1 cellular context compared by ENCODE assay signal in the genomic region with DNA sequence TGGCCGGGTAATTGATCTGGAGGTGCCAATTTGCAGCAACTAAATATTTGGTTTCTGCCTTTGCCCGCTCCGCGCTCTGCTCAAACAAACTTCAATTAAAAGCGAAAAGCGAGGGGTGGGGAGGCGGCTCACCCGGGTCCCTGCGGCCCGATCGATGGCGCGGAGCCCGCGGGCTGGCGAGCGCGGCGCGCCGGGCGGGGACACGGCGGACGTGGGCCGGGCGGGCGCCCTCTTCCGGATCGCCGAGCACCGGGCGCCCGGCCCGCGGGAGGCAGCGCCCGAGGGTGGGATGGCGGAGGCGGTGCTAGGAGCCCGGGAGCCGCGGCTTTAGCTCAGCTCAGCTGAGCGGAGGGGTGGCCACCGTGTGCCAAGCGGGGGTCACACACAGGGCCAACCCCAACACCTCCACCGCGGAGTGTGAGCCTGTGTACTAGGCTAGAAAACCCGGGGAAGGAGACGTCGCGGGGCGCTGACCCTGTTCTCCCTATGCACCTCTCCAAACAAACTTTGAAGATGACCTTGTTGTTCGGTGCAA.
TF ChIP-seq lines count a peak whose summit lies in the region.

No MANE protein-coding gene starts in this region.

TF ChIP-seq in HepG2, 621 proteins besides CTCF, POLR2A, EP300 and RAD21 (continued from another document):
- no peak for TF ChIP-seq ELF4 (CRISPR knock-in tag; IDR thresholded peaks at IDR 0.05; ENCODE audit: borderline replicate concordance)
- 0 out of 2 replicates have a peak, but pooled peaks have one; percentile 17 for TF ChIP-seq MTA1 (CRISPR knock-in tag; IDR thresholded peaks at IDR 0.05; ENCODE audit: borderline replicate concordance)
- TF ChIP-seq, protein P1, sequence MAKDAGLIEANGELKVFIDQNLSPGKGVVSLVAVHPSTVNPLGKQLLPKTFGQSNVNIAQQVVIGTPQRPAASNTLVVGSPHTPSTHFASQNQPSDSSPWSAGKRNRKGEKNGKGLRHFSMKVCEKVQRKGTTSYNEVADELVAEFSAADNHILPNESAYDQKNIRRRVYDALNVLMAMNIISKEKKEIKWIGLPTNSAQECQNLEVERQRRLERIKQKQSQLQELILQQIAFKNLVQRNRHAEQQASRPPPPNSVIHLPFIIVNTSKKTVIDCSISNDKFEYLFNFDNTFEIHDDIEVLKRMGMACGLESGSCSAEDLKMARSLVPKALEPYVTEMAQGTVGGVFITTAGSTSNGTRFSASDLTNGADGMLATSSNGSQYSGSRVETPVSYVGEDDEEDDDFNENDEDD (CRISPR knock-in tag; IDR thresholded peaks at IDR 0.05; ENCODE audit: borderline replicate concordance): 0 out of 2 replicates have a peak, but pooled peaks have one; percentile 6
- peak; percentile 51 for TF ChIP-seq YY1 (IDR thresholded peaks at IDR 0.05; ENCODE audit: insufficient read depth, insufficient replicate concordance, low read depth, low read length)
- TF ChIP-seq NCOA1 (CRISPR knock-in tag; IDR thresholded peaks at IDR 0.05): peak; percentile 81; the same call in 1 of the 2 replicates
- TF ChIP-seq, protein P2, sequence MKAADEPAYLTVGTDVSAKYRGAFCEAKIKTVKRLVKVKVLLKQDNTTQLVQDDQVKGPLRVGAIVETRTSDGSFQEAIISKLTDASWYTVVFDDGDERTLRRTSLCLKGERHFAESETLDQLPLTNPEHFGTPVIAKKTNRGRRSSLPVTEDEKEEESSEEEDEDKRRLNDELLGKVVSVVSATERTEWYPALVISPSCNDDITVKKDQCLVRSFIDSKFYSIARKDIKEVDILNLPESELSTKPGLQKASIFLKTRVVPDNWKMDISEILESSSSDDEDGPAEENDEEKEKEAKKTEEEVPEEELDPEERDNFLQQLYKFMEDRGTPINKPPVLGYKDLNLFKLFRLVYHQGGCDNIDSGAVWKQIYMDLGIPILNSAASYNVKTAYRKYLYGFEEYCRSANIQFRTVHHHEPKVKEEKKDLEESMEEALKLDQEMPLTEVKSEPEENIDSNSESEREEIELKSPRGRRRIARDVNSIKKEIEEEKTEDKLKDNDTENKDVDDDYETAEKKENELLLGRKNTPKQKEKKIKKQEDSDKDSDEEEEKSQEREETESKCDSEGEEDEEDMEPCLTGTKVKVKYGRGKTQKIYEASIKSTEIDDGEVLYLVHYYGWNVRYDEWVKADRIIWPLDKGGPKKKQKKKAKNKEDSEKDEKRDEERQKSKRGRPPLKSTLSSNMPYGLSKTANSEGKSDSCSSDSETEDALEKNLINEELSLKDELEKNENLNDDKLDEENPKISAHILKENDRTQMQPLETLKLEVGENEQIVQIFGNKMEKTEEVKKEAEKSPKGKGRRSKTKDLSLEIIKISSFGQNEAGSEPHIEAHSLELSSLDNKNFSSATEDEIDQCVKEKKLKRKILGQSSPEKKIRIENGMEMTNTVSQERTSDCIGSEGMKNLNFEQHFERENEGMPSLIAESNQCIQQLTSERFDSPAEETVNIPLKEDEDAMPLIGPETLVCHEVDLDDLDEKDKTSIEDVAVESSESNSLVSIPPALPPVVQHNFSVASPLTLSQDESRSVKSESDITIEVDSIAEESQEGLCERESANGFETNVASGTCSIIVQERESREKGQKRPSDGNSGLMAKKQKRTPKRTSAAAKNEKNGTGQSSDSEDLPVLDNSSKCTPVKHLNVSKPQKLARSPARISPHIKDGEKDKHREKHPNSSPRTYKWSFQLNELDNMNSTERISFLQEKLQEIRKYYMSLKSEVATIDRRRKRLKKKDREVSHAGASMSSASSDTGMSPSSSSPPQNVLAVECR (CRISPR knock-in tag; IDR thresholded peaks at IDR 0.05; ENCODE audit: borderline replicate concordance): peak; percentile 66; the same call in 1 of the 2 replicates
- TF ChIP-seq, protein P3, sequence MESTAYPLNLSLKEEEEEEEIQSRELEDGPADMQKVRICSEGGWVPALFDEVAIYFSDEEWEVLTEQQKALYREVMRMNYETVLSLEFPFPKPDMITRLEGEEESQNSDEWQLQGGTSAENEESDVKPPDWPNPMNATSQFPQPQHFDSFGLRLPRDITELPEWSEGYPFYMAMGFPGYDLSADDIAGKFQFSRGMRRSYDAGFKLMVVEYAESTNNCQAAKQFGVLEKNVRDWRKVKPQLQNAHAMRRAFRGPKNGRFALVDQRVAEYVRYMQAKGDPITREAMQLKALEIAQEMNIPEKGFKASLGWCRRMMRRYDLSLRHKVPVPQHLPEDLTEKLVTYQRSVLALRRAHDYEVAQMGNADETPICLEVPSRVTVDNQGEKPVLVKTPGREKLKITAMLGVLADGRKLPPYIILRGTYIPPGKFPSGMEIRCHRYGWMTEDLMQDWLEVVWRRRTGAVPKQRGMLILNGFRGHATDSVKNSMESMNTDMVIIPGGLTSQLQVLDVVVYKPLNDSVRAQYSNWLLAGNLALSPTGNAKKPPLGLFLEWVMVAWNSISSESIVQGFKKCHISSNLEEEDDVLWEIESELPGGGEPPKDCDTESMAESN (CRISPR knock-in tag; conservative IDR thresholded peaks at IDR 0.05): peak; percentile 73
- 0 out of 2 replicates have a peak, but pooled peaks have one; percentile 10 for TF ChIP-seq MED1 (CRISPR knock-in tag; IDR thresholded peaks at IDR 0.05)
- TF ChIP-seq ZNF224 (CRISPR knock-in tag; IDR thresholded peaks at IDR 0.05): no peak
- 0 out of 2 replicates have a peak, but pooled peaks have one; percentile 24 for TF ChIP-seq KAT8 (CRISPR knock-in tag; IDR thresholded peaks at IDR 0.05)
- TF ChIP-seq PITX1 (CRISPR knock-in tag; IDR thresholded peaks at IDR 0.05): peak; percentile 52; the same call in 1 of the 2 replicates
- peak; percentile 40; the same call in 1 of the 2 replicates for TF ChIP-seq ZMYM4 (CRISPR knock-in tag; IDR thresholded peaks at IDR 0.05)
- TF ChIP-seq ONECUT2 (CRISPR knock-in tag; IDR thresholded peaks at IDR 0.05): peak; percentile 73
- no peak for TF ChIP-seq SMYD3 (CRISPR knock-in tag; IDR thresholded peaks at IDR 0.05)
- no peak for TF ChIP-seq GABPA (IDR thresholded peaks at IDR 0.05; ENCODE audit: low read depth, low read length)
- no peak for TF ChIP-seq GABPA (CRISPR knock-in tag; IDR thresholded peaks at IDR 0.05; ENCODE audit: low read depth)
- TF ChIP-seq, protein P4, sequence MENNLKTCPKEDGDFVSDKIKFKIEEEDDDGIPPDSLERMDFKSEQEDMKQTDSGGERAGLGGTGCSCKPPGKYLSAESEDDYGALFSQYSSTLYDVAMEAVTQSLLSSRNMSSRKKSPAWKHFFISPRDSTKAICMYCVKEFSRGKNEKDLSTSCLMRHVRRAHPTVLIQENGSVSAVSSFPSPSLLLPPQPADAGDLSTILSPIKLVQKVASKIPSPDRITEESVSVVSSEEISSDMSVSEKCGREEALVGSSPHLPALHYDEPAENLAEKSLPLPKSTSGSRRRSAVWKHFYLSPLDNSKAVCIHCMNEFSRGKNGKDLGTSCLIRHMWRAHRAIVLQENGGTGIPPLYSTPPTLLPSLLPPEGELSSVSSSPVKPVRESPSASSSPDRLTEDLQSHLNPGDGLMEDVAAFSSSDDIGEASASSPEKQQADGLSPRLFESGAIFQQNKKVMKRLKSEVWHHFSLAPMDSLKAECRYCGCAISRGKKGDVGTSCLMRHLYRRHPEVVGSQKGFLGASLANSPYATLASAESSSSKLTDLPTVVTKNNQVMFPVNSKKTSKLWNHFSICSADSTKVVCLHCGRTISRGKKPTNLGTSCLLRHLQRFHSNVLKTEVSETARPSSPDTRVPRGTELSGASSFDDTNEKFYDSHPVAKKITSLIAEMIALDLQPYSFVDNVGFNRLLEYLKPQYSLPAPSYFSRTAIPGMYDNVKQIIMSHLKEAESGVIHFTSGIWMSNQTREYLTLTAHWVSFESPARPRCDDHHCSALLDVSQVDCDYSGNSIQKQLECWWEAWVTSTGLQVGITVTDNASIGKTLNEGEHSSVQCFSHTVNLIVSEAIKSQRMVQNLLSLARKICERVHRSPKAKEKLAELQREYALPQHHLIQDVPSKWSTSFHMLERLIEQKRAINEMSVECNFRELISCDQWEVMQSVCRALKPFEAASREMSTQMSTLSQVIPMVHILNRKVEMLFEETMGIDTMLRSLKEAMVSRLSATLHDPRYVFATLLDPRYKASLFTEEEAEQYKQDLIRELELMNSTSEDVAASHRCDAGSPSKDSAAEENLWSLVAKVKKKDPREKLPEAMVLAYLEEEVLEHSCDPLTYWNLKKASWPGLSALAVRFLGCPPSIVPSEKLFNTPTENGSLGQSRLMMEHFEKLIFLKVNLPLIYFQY (CRISPR knock-in tag; IDR thresholded peaks at IDR 0.05; ENCODE audit: borderline replicate concordance): peak; percentile 25; the same call in 1 of the 2 replicates
- 0 out of 2 replicates have a peak, but pooled peaks have one; percentile 37 for TF ChIP-seq TGIF2 (CRISPR knock-in tag; IDR thresholded peaks at IDR 0.05)
- peak; percentile 28; the same call in 1 of the 2 replicates for TF ChIP-seq FOXC1 (CRISPR knock-in tag; IDR thresholded peaks at IDR 0.05; ENCODE audit: borderline replicate concordance)
- TF ChIP-seq GABPB1 (CRISPR knock-in tag; IDR thresholded peaks at IDR 0.05): peak; percentile 46; the same call in 1 of the 2 replicates
- 0 out of 2 replicates have a peak, but pooled peaks have one; percentile 45 for TF ChIP-seq ZSCAN21 (CRISPR knock-in tag; IDR thresholded peaks at IDR 0.05; ENCODE audit: borderline replicate concordance)
- 0 out of 2 replicates have a peak, but pooled peaks have one; percentile 8 for TF ChIP-seq ZNF761 (CRISPR knock-in tag; conservative IDR thresholded peaks at IDR 0.05)
- TF ChIP-seq, protein P5, sequence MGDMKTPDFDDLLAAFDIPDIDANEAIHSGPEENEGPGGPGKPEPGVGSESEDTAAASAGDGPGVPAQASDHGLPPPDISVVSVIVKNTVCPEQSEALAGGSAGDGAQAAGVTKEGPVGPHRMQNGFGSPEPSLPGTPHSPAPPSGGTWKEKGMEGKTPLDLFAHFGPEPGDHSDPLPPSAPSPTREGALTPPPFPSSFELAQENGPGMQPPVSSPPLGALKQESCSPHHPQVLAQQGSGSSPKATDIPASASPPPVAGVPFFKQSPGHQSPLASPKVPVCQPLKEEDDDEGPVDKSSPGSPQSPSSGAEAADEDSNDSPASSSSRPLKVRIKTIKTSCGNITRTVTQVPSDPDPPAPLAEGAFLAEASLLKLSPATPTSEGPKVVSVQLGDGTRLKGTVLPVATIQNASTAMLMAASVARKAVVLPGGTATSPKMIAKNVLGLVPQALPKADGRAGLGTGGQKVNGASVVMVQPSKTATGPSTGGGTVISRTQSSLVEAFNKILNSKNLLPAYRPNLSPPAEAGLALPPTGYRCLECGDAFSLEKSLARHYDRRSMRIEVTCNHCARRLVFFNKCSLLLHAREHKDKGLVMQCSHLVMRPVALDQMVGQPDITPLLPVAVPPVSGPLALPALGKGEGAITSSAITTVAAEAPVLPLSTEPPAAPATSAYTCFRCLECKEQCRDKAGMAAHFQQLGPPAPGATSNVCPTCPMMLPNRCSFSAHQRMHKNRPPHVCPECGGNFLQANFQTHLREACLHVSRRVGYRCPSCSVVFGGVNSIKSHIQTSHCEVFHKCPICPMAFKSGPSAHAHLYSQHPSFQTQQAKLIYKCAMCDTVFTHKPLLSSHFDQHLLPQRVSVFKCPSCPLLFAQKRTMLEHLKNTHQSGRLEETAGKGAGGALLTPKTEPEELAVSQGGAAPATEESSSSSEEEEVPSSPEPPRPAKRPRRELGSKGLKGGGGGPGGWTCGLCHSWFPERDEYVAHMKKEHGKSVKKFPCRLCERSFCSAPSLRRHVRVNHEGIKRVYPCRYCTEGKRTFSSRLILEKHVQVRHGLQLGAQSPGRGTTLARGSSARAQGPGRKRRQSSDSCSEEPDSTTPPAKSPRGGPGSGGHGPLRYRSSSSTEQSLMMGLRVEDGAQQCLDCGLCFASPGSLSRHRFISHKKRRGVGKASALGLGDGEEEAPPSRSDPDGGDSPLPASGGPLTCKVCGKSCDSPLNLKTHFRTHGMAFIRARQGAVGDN (CRISPR knock-in tag; IDR thresholded peaks at IDR 0.05): peak; percentile 44; the same call in 1 of the 2 replicates
- 0 out of 2 replicates have a peak, but pooled peaks have one; percentile 18 for TF ChIP-seq TAF1 (CRISPR knock-in tag; IDR thresholded peaks at IDR 0.05)
- peak; percentile 93; the same call in 1 of the 2 replicates for TF ChIP-seq MTF2 (CRISPR knock-in tag; IDR thresholded peaks at IDR 0.05; ENCODE audit: borderline replicate concordance)
- TF ChIP-seq HNRNPLL (IDR thresholded peaks at IDR 0.05; ENCODE audit: low read depth, low read length, poor library complexity, severe bottlenecking): peak; percentile 34
- TF ChIP-seq ZFY (CRISPR knock-in tag; IDR thresholded peaks at IDR 0.05): peak; percentile 60
- TF ChIP-seq RXRB (CRISPR knock-in tag; IDR thresholded peaks at IDR 0.05; ENCODE audit: borderline replicate concordance): 0 out of 2 replicates have a peak, but pooled peaks have one; percentile 16
- no peak for TF ChIP-seq SP1 (IDR thresholded peaks at IDR 0.05)
- no peak for TF ChIP-seq SP1 (CRISPR knock-in tag; IDR thresholded peaks at IDR 0.05)
